In genomic region chr15:25072857-25073476, GRCh38 we compare ENCODE assay signal across 17 cellular contexts.
"Had no signal": no experiment of that assay in that cellular context is flagged by ENCODE, and none has a peak within 500 bp of the region (broad histone marks: within the 10 kb centered on the region; RNA-seq: fewer than 3 reads in every experiment).

No MANE protein-coding gene starts in this region.

- H3K4me1 ChIP-seq: lower lobe of right lung, sigmoid colon, spleen, upper lobe of left lung had no signal

- DNase-seq: activated CD4-positive, alpha-beta T cell treated with anti-CD3 and anti-CD28 coated beads for 1 hour; activated naive CD4-positive, alpha-beta T cell; activated T-cell treated with anti-CD3 and anti-CD28 coated beads, Interleukin-2, amount 50 U/mL, for 1 hour; central memory CD4-positive, alpha-beta T cell; dorsolateral prefrontal cortex; lower lobe of right lung; natural killer cell; retina; sigmoid colon; stimulated activated CD4-positive, alpha-beta T cell treated with anti-CD3 and anti-CD28 coated beads, Interleukin-4, amount 100 ng/mL, for 1 hour; stimulated activated naive CD4-positive, alpha-beta T cell; T-helper 1 cell; upper lobe of left lung had no signal

- H3K4me1 Mint-ChIP-seq: activated T-helper 17 cell treated with anti-CD3 and anti-CD28 coated beads, Interleukin-2, amount 50 U/mL, for 72 hours; natural killer cell had no signal

- H3K27ac Mint-ChIP-seq: activated naive CD8-positive, alpha-beta T cell; activated T-helper 17 cell treated with anti-CD3 and anti-CD28 coated beads, Interleukin-2, amount 50 U/mL, for 72 hours; natural killer cell; progenitor cell of endocrine pancreas had no signal

- H3K27ac ChIP-seq: dorsolateral prefrontal cortex, lower lobe of right lung, sigmoid colon, spleen, upper lobe of left lung had no signal

- H3K4me3 Mint-ChIP-seq: activated naive CD8-positive, alpha-beta T cell; activated T-helper 17 cell treated with anti-CD3 and anti-CD28 coated beads, Interleukin-2, amount 50 U/mL, for 72 hours; natural killer cell had no signal

- H3K27me3 ChIP-seq: dorsolateral prefrontal cortex, sigmoid colon, spleen, upper lobe of left lung had no signal

- H3K4me3 ChIP-seq: dorsolateral prefrontal cortex, lower lobe of right lung, sigmoid colon, upper lobe of left lung had no signal

- H3K27me3 Mint-ChIP-seq: activated naive CD8-positive, alpha-beta T cell; activated T-helper 17 cell treated with anti-CD3 and anti-CD28 coated beads, Interleukin-2, amount 50 U/mL, for 72 hours; progenitor cell of endocrine pancreas had no signal
